In the genomic region with DNA sequence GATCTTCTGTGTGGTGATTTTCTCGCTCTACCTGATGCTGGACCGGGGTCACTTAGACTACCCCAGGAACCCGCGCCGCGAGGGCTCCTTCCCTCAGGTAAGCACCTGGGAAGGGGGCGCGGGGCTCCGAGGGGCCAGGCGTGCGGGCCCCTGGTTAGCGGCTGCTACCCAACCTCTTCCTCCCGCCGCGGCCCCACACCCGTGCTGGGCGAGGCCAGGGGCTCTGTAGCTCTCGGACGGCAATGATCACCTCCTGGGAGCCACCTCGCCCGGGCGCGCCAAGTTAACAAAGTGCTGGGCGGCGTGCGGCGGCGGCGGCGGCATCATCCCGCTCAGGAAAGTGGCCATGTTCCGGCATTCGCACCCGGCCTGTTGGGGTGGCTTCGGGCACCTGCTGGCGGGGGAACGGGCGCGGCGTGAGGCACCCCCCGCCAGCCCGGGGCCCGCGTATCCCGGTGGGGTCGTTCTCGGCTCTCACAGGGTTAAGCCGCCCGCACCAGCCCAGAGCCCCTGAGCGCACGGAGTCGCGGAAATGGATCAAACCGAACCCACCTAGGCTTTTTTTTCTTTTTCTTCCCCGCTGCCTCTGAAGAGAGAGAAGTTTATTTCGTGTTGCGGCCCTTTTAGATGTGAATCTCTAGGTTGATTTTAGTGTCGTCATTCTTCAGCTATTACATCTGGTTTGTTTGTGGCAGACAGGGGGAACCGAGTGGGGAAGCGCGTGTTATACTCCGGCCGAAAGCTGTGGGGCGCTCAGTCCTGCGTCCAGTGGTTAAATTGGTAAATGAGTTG, we compare ENCODE assay signal across 8 cellular contexts. TPM values are rescaled to one million over a fixed set of nuclear protein-coding genes. Genes with fewer than 3 reads are reported as not detected.
DNase-seq lines count a peak whose midpoint lies in the region; ATAC-seq and TF ChIP-seq lines count a peak whose summit lies in the region.

No MANE protein-coding gene starts in this region.

- POLR2A ChIA-PET in AG04449 (lab: Yijun Ruan, JAX), result interaction anchor here (0.7 kb wide), 1 partner anchor 223 kb away, joined by 3 read pairs; no protein-coding TSS in a partner anchor
- POLR2A ChIA-PET in PC-3 (lab: Charles Lee; ENCODE audit: unreplicated experiment), result interaction anchor here (0.8 to 1.0 kb wide), 2 partner anchors 141 to 280 kb away, joined by 3 to 12 read pairs; no protein-coding TSS in a partner anchor

- H2AFZ ChIP-seq in PC-3 (ENCODE audit: low read length), result peak overlapping the region; percentile 96

- peak overlapping the region; percentile 82 to 91 for H3K4me3 Mint-ChIP-seq in activated T-cell treated with anti-CD3 and anti-CD28 coated beads, Interleukin-2, amount 50 U/mL, for 72 hours
- H3K4me3 Mint-ChIP-seq in stimulated activated memory B cell treated with anti-CD40 and anti-IgM and Interleukin-4, amounts not matched to agents 10 μg/mL and 1 μg/mL and 100 μg/mL, for 72 hours, result peak overlapping the region; percentile 84

- CTCF ChIA-PET in AG04449 (lab: Yijun Ruan, JAX) (interaction anchor here (0.7 to 2.0 kb wide), 9 partner anchors 9 to 934 kb away, joined by 3 to 8 read pairs (median 3); no protein-coding TSS in a partner anchor), PC-3 (lab: Charles Lee) (interaction anchor here (0.5 to 0.6 kb wide), 2 partner anchors 111 to 834 kb away, joined by 3 read pairs; no protein-coding TSS in a partner anchor)

- no peak overlapping the region for H3K27ac ChIP-seq in PC-3 (ENCODE audit: low read length)
- H3K27ac ChIP-seq in mucosa of rectum (ENCODE audit: low read depth in 2 of 2, low read length in 2 of 2), result peak overlapping the region; percentile 97 to 98

- no peaks in the 10 kb centered on the region for H3K27me3 Mint-ChIP-seq in activated T-cell treated with anti-CD3 and anti-CD28 coated beads, Interleukin-2, amount 50 U/mL, for 72 hours (ENCODE audit: low read depth)
- H3K27me3 Mint-ChIP-seq in stimulated activated memory B cell treated with anti-CD40 and anti-IgM and Interleukin-4, amounts not matched to agents 10 μg/mL and 1 μg/mL and 100 μg/mL, for 72 hours, result no peaks in the 10 kb centered on the region

- no peaks in the 10 kb centered on the region for H3F3A ChIP-seq in PC-3 (ENCODE audit: low read length, unreplicated experiment)

- no peaks in the 10 kb centered on the region for H3K9me2 ChIP-seq in PC-3 (replicated peaks; ENCODE audit: low read length)

- H3K9me3 ChIP-seq in PC-3 (ENCODE audit: low read length) (no peaks in the 10 kb centered on the region), mucosa of rectum (ENCODE audit: control insufficient read depth in 2 of 2, low read length in 2 of 2) (no peaks in the 10 kb centered on the region)

- H3K79me2 ChIP-seq in PC-3 (ENCODE audit: low read length), result peaks cover 54% of the 10 kb centered on the region

- peaks cover 0 to 3% of the 10 kb centered on the region in 2 donors for H3K9me3 Mint-ChIP-seq in activated T-cell treated with anti-CD3 and anti-CD28 coated beads, Interleukin-2, amount 50 U/mL, for 72 hours
- H3K9me3 Mint-ChIP-seq in stimulated activated memory B cell treated with anti-CD40 and anti-IgM and Interleukin-4, amounts not matched to agents 10 μg/mL and 1 μg/mL and 100 μg/mL, for 72 hours, result peaks cover 2% of the 10 kb centered on the region

- H3K27ac Mint-ChIP-seq in activated T-cell treated with anti-CD3 and anti-CD28 coated beads, Interleukin-2, amount 50 U/mL, for 72 hours, result peak overlapping the region; percentile 74
- H3K27ac Mint-ChIP-seq in stimulated activated memory B cell treated with anti-CD40 and anti-IgM and Interleukin-4, amounts not matched to agents 10 μg/mL and 1 μg/mL and 100 μg/mL, for 72 hours, result peak overlapping the region; percentile 93

- DNase-seq in AG04449 (ENCODE audit: low read depth, low spot score) (no peak), PC-3 (peak; percentile 61)
- DNase-seq in activated T-cell treated with anti-CD3 and anti-CD28 coated beads, Interleukin-2, amount 50 U/mL, for 72 hours, result peak; percentile 57 to 63

- H3K4me3 ChIP-seq in AG04449 (ENCODE audit: low read depth, low read length) (peak overlapping the region; percentile 85), PC-3 (ENCODE audit: low read length) (peak overlapping the region; percentile 98), mucosa of rectum (ENCODE audit: low read length in 2 of 2) (peak overlapping the region; percentile 76 to 97)

- H3K4me1 ChIP-seq in PC-3 (ENCODE audit: insufficient read depth, low read length), result peaks cover 37% of the 10 kb centered on the region
- peaks cover 11 to 21% of the 10 kb centered on the region in 2 donors for H3K4me1 ChIP-seq in mucosa of rectum (ENCODE audit: control insufficient read depth in 2 of 2, insufficient read depth in 2 of 2, low read length in 2 of 2)

- H3K4me2 ChIP-seq in PC-3 (ENCODE audit: low read length), result peak overlapping the region; percentile 96

- ATAC-seq in GM18868 (IDR thresholded peaks at IDR 0.05; ENCODE audit: unreplicated experiment) (peak; percentile 16), HG03442 (IDR thresholded peaks at IDR 0.05; ENCODE audit: unreplicated experiment) (peak; percentile 8), PC-3 (peak; percentile 29), esophagus mucosa (peak; percentile 0)
- ATAC-seq in activated T-cell treated with anti-CD3 and anti-CD28 coated beads, Interleukin-2, amount 50 U/mL, for 72 hours (replicated peaks in 1 of 2), result peak; percentile 20 to 34
- peak; percentile 42 for ATAC-seq in stimulated activated memory B cell treated with anti-CD40 and anti-IgM and Interleukin-4, amounts not matched to agents 10 μg/mL and 1 μg/mL and 100 μg/mL, for 72 hours

- H3K4me1 Mint-ChIP-seq in activated T-cell treated with anti-CD3 and anti-CD28 coated beads, Interleukin-2, amount 50 U/mL, for 72 hours (ENCODE audit: low read depth), result peaks cover 46% of the 10 kb centered on the region
- peaks cover 50% of the 10 kb centered on the region for H3K4me1 Mint-ChIP-seq in stimulated activated memory B cell treated with anti-CD40 and anti-IgM and Interleukin-4, amounts not matched to agents 10 μg/mL and 1 μg/mL and 100 μg/mL, for 72 hours

- H3K36me3 ChIP-seq in PC-3 (ENCODE audit: low read depth, low read length) (no peaks in the 10 kb centered on the region), mucosa of rectum (ENCODE audit: control insufficient read depth in 2 of 2, insufficient read depth in 2 of 2, low read length in 2 of 2) (no peaks in the 10 kb centered on the region)

- no peaks in the 10 kb centered on the region for H3K27me3 ChIP-seq in PC-3 (ENCODE audit: low read length)
- no peaks in the 10 kb centered on the region for H3K27me3 ChIP-seq in mucosa of rectum (ENCODE audit: control insufficient read depth in 2 of 2, insufficient read depth in 2 of 2, low read length in 2 of 2)

- no TSS peak for BruUV-seq in PC-3 (replicated peaks; lab: Mats Ljungman, UMichigan)

- intact Hi-C loops in PC-3 (cut with micrococcal nuclease), result loop anchor here (1.0 to 10.0 kb wide), 4 partner anchors 154 to 724 kb away; no protein-coding TSS in a partner anchor

- H3K9ac ChIP-seq in PC-3 (ENCODE audit: low read length) (peak overlapping the region; percentile 76), mucosa of rectum (ENCODE audit: low read depth in 1 of 2, low read length in 2 of 2) (peak overlapping the region; percentile 93 to 95)

- peaks cover 18% of the 10 kb centered on the region; the same call in 1 of the 2 replicates for H4K20me1 ChIP-seq in PC-3 (ENCODE audit: low read length)

- TF ChIP-seq CTCF in AG04449 (IDR thresholded peaks at IDR 0.05; ENCODE audit: insufficient read depth, low read length, missing control alignments) (peak; percentile 74), PC-3 (conservative IDR thresholded peaks at IDR 0.05; ENCODE audit: low read depth, low read length) (peak; percentile 66)

- H3K36me3 Mint-ChIP-seq in activated T-cell treated with anti-CD3 and anti-CD28 coated beads, Interleukin-2, amount 50 U/mL, for 72 hours (ENCODE audit: insufficient read depth in 2 of 2), result peaks cover 1 to 2% of the 10 kb centered on the region in 2 donors
- H3K36me3 Mint-ChIP-seq in stimulated activated memory B cell treated with anti-CD40 and anti-IgM and Interleukin-4, amounts not matched to agents 10 μg/mL and 1 μg/mL and 100 μg/mL, for 72 hours, result peaks cover 4% of the 10 kb centered on the region

RNA-seq across cellular contexts. Expression of a gene that starts 0.9 kb away (rescaled TPM):
- total RNA-seq in PC-3 (2014; rRNA removed), result 20.8 and 21.8 TPM in 2 replicates
- total RNA-seq in activated T-cell treated with anti-CD3 and anti-CD28 coated beads, Interleukin-2, amount 50 U/mL, for 72 hours, result 10 to 100 TPM; 47.4 to 48.8 TPM
- 36.6 TPM for total RNA-seq in esophagus mucosa
